ENCODE assay signal across 16 cellular contexts in the genomic region with DNA sequence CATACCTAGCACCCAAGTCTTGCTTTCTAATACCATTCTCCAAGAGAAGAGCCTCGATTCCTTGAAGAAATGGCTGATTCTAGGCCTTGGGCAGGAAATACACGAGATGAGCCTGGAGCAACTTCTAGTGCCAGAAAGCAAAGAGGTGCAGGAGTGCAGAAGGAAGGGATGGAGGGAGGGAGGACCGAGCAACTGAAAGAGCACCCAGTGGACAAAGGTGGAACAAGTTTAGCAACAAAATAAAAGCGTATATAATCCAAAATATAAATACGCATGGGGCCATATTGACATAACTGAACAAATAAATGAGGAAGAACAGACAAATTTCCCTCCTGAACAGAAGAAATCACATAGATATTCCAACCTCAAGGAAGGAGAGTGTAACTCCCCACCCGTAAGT. TPM values are rescaled to one million over a fixed set of nuclear protein-coding genes. Genes with fewer than 3 reads are reported as not detected.
A peak's percentile ranks its signal among the peaks of the same experiment; 100 is the strongest.
DNase-seq lines count a peak whose midpoint lies in the region; ATAC-seq, FAIRE-seq and TF ChIP-seq lines count a peak whose summit lies in the region.
"Had no signal": no experiment of that assay in that cellular context is flagged by ENCODE, and none has a peak within 500 bp of the region (broad histone marks: within the 10 kb centered on the region; RNA-seq: fewer than 3 reads in every experiment).

No MANE protein-coding gene starts in this region.

- no peaks in the 10 kb centered on the region for H3K9me3 Mint-ChIP-seq in astrocyte (ENCODE audit: unreplicated experiment)
- no peaks in the 10 kb centered on the region for H3K9me3 Mint-ChIP-seq in nephron progenitor cell
- peaks cover 5% of the 10 kb centered on the region for H3K9me3 Mint-ChIP-seq in glutamatergic neuron (ENCODE audit: unreplicated experiment)

- ATAC-seq in HG02840 (IDR thresholded peaks at IDR 0.05; ENCODE audit: low FRiP score, unreplicated experiment): no peak
- ATAC-seq in HG02642 (IDR thresholded peaks at IDR 0.05; ENCODE audit: poor library complexity, unreplicated experiment): no peak

- peaks cover 8% of the 10 kb centered on the region for H3K36me3 ChIP-seq in astrocyte (ENCODE audit: insufficient read depth, low read length)

- H3K27me3 ChIP-seq in HL-60 (ENCODE audit: insufficient read depth, poor library complexity, severe bottlenecking) (no peaks in the 10 kb centered on the region), astrocyte (ENCODE audit: insufficient read depth, low read length) (no peaks in the 10 kb centered on the region)
- H3K27me3 ChIP-seq: BLaER1 treated with 17β-estradiol and CSF1 and Interleukin-3, amounts not matched to agents 10 nM and 100 nM; MG63; SJCRH30 had no signal

- TF ChIP-seq CTCF in HL-60 (IDR thresholded peaks at IDR 0.05; ENCODE audit: insufficient read depth, low read length) (no peak), astrocyte (IDR thresholded peaks at IDR 0.05; ENCODE audit: insufficient read depth, low read depth, low read length) (peak; percentile 6), nephron progenitor cell (IDR thresholded peaks at IDR 0.05) (no peak), glutamatergic neuron (IDR thresholded peaks at IDR 0.05; ENCODE audit: partially characterized antibody, unreplicated experiment) (no peak)

- H3K79me2 ChIP-seq in astrocyte (ENCODE audit: insufficient read depth, low read length): peaks cover 99% of the 10 kb centered on the region

- no peak for FAIRE-seq in astrocyte (lab: Jason Lieb, UNC)
- FAIRE-seq: H54 had no signal

- peaks cover 26% of the 10 kb centered on the region for H3K4me1 Mint-ChIP-seq in astrocyte (ENCODE audit: low read depth, unreplicated experiment)
- peaks cover 51% of the 10 kb centered on the region for H3K4me1 Mint-ChIP-seq in nephron progenitor cell
- peaks cover 27% of the 10 kb centered on the region for H3K4me1 Mint-ChIP-seq in glutamatergic neuron (ENCODE audit: low read depth, unreplicated experiment)

- H3K4me3 ChIP-seq in HL-60 (replicated peaks; ENCODE audit: insufficient read depth, low read length) (no peak overlapping the region), astrocyte (ENCODE audit: insufficient read depth, low read depth, low read length) (no peak overlapping the region)
- H3K4me3 ChIP-seq: BLaER1 treated with 17β-estradiol and CSF1 and Interleukin-3, amounts not matched to agents 10 nM and 100 nM; MG63; SJCRH30 had no signal

- H3K36me3 Mint-ChIP-seq in astrocyte (ENCODE audit: low read depth, unreplicated experiment) (peaks cover 8% of the 10 kb centered on the region), nephron progenitor cell (ENCODE audit: low read depth) (peaks cover 37% of the 10 kb centered on the region), glutamatergic neuron (ENCODE audit: unreplicated experiment) (no peaks in the 10 kb centered on the region)

- H3K9ac ChIP-seq in astrocyte (ENCODE audit: low read length): no peak overlapping the region
- H3K9ac ChIP-seq: BLaER1 treated with 17β-estradiol and CSF1 and Interleukin-3, amounts not matched to agents 10 nM and 100 nM had no signal

- no peak overlapping the region for H2AFZ ChIP-seq in astrocyte (ENCODE audit: low read depth, low read length)

- H3K27ac ChIP-seq in HL-60 (replicated peaks) (0 out of 2 replicates have a peak overlapping the region, but pooled peaks have one; percentile 6), astrocyte (ENCODE audit: low read depth, low read length) (no peak overlapping the region)
- H3K27ac ChIP-seq: BLaER1 treated with 17β-estradiol and CSF1 and Interleukin-3, amounts not matched to agents 10 nM and 100 nM; SJCRH30 had no signal

- no peak overlapping the region for H3K4me3 Mint-ChIP-seq in astrocyte (ENCODE audit: unreplicated experiment)
- H3K4me3 Mint-ChIP-seq in nephron progenitor cell: no peak overlapping the region
- no peak overlapping the region for H3K4me3 Mint-ChIP-seq in glutamatergic neuron (ENCODE audit: unreplicated experiment)

- H3K27me3 Mint-ChIP-seq in astrocyte (ENCODE audit: low read depth, unreplicated experiment) (no peaks in the 10 kb centered on the region), nephron progenitor cell (ENCODE audit: low read depth, poor library complexity) (no peaks in the 10 kb centered on the region), glutamatergic neuron (ENCODE audit: unreplicated experiment) (peaks cover 2% of the 10 kb centered on the region)

- no peak overlapping the region for H3K4me2 ChIP-seq in astrocyte (ENCODE audit: low read length)
- H3K4me2 ChIP-seq: BLaER1 treated with 17β-estradiol and CSF1 and Interleukin-3, amounts not matched to agents 10 nM and 100 nM had no signal

- no peaks in the 10 kb centered on the region for H3K9me3 ChIP-seq in astrocyte (ENCODE audit: insufficient read depth, low read depth, low read length)
- H3K9me3 ChIP-seq: MG63, SJCRH30 had no signal

- peak; percentile 9 for DNase-seq in DMS53 (lab: John Stamatoyannopoulos, UW)
- no peak for DNase-seq in DMS53 treated with DMSO at 0.1 percent for 48 hours (lab: John Stamatoyannopoulos, UW; ENCODE audit: unreplicated experiment)
- DNase-seq in HL-60 (ENCODE audit: low read depth in 1 of 2, low spot score in 1 of 2): no peak
- DNase-seq in astrocyte (ENCODE audit: low read depth): no peak
- no peak for DNase-seq in nephron progenitor cell
- DNase-seq in glutamatergic neuron: no peak
- DNase-seq: 8988T, MG63, NCI-H1092 treated with DMSO at 0.1 percent for 48 hours, NCI-H187, NCI-H510A, SJCRH30 had no signal

- peaks cover 5% of the 10 kb centered on the region for H3K4me1 ChIP-seq in astrocyte (ENCODE audit: insufficient read depth, low read length)

- peaks cover 96% of the 10 kb centered on the region for H4K20me1 ChIP-seq in astrocyte (ENCODE audit: insufficient read depth, low read length)

- H3K27ac Mint-ChIP-seq in astrocyte (ENCODE audit: unreplicated experiment) (no peak overlapping the region), nephron progenitor cell (peak overlapping the region; percentile 17), glutamatergic neuron (ENCODE audit: unreplicated experiment) (no peak overlapping the region)

RNA-seq across cellular contexts. Expression of gene CHSY1, which starts 34.4 kb away (rescaled TPM):
- total RNA-seq in astrocyte (42.2 and 48.0 TPM in 2 replicates), glutamatergic neuron (ENCODE audit: unreplicated experiment) (38.2 TPM)

RNA-seq across cellular contexts. Expression of gene SELENOS, which starts 59.8 kb away (rescaled TPM):
- total RNA-seq in astrocyte (71.2 and 79.4 TPM in 2 replicates), glutamatergic neuron (ENCODE audit: unreplicated experiment) (46.9 TPM)
